Comparison of ENCODE assay signal across 27 cellular contexts in the genomic region with DNA sequence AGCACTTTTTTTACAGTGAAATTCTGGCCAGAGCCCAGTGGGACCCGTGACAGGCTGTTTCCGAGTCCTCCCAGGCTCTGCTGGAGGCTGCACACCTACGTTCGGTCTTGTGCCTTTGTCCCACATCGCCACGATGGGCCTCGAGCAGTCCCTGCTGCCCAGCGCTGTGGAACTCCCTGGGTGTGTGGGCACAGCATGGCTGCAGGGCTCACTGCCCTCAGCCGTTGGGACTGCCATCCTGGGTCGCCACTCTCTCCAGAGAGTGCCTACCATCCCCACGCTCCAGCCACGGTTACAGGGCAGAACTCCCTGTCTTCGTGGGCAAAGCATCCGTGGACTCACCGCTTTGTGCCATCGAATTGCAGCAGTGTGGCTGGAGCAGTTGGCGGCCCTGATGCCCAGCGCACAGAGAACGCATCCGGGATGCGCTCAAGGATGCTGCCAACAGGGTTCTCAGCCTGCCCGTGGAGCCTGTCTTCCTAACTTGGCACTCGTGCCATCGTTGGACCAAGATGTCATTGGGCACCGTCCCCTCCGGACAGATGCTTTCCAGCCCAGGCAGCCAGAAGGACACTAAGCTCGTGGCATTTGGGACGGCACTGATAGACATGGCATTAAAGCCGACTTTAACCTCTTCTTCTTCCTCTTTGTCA.
"Had no signal": no experiment of that assay in that cellular context is flagged by ENCODE, and none has a peak within 500 bp of the region (broad histone marks: within the 10 kb centered on the region; RNA-seq: fewer than 3 reads in every experiment).

No MANE protein-coding gene starts in this region.

- ATAC-seq: activated naive CD8-positive, alpha-beta T cell treated with anti-CD3 and anti-CD28 coated beads, Interleukin-2, amount 50 U/mL, for 24 hours; activated T-cell treated with anti-CD3 and anti-CD28 coated beads, Interleukin-2, amount 50 U/mL, for 4 hours; Panc1 had no signal

- H3K27me3 Mint-ChIP-seq: brain had no signal

- FAIRE-seq: bronchial epithelial cell, TTC549 had no signal

- H3K4me3 ChIP-seq: SJCRH30, SK-N-MC had no signal

- H3K9me3 ChIP-seq: SJCRH30 had no signal

- H3K27ac Mint-ChIP-seq: activated CD4-positive, alpha-beta memory T cell treated with anti-CD3 and anti-CD28 coated beads for 36 hours; activated naive CD4-positive, alpha-beta T cell treated with anti-CD3 and anti-CD28 coated beads, Interleukin-2, amount 10 ng/mL, durations not matched to agents 7 days and 5 days; activated naive CD8-positive, alpha-beta T cell; activated naive CD8-positive, alpha-beta T cell treated with anti-CD3 and anti-CD28 coated beads, Interleukin-2, amount 50 U/mL, for 24 hours; activated T-helper 1 cell treated with anti-CD3 and anti-CD28 coated beads, Interleukin-12 subunit alpha, Interleukin-12 subunit beta, Interleukin-2, Interleukin-4 antibody, amounts not matched to agents 30 ng/mL and 10 ng/mL and 1 ng/mL, durations not matched to agents 14 hours and 24 hours and 36 hours; brain had no signal

- H3K9me3 Mint-ChIP-seq: activated CD4-positive, alpha-beta memory T cell treated with anti-CD3 and anti-CD28 coated beads for 36 hours; activated naive CD4-positive, alpha-beta T cell treated with anti-CD3 and anti-CD28 coated beads, Interleukin-2, amount 10 ng/mL, durations not matched to agents 7 days and 5 days; activated naive CD8-positive, alpha-beta T cell treated with anti-CD3 and anti-CD28 coated beads, Interleukin-2, amount 50 U/mL, for 24 hours; activated T-cell treated with anti-CD3 and anti-CD28 coated beads, Interleukin-2, amount 50 U/mL, for 4 hours; activated T-helper 1 cell treated with anti-CD3 and anti-CD28 coated beads, Interleukin-12 subunit alpha, Interleukin-12 subunit beta, Interleukin-2, Interleukin-4 antibody, amounts not matched to agents 30 ng/mL and 10 ng/mL and 1 ng/mL, durations not matched to agents 14 hours and 24 hours and 36 hours had no signal

- DNase-seq: activated CD4-positive, alpha-beta memory T cell treated with anti-CD3 and anti-CD28 coated beads for 36 hours; activated CD4-positive, alpha-beta T cell treated with anti-CD3 and anti-CD28 coated beads, Interleukin-2, amount 50 U/mL, for 1 hour; activated CD8-positive, alpha-beta memory T cell treated with anti-CD3 and anti-CD28 coated beads, Interleukin-2, amount 50 U/mL, for 4 hours; activated effector memory CD4-positive, alpha-beta T cell treated with Interleukin-2 at 50 U/mL for 16 hours; activated naive CD4-positive, alpha-beta T cell treated with anti-CD3 and anti-CD28 coated beads, Interleukin-2, amount 10 ng/mL, durations not matched to agents 7 days and 5 days; activated naive CD8-positive, alpha-beta T cell treated with anti-CD3 and anti-CD28 coated beads, Interleukin-2, amount 50 U/mL, for 24 hours; activated T-cell treated with anti-CD3 and anti-CD28 coated beads for 4 hours; activated T-cell treated with anti-CD3 and anti-CD28 coated beads, Interleukin-2, amount 50 U/mL, for 4 hours; anterior cingulate cortex; Karpas-422; KBM-7; NCI-H1105; NCI-H1417 treated with DMSO at 0.1 percent for 48 hours; NCI-H187 treated with DMSO at 0.1 percent for 48 hours; NCI-H2081 treated with DMSO at 0.1 percent for 48 hours; NCI-H226; NCI-H524 treated with DMSO at 0.1 percent for 48 hours; SHP77; SJCRH30; T1000 had no signal

- H3K27me3 ChIP-seq: SJCRH30 had no signal

- H3K36me3 ChIP-seq: SJCRH30 had no signal

- H3K36me3 Mint-ChIP-seq: activated CD4-positive, alpha-beta memory T cell treated with anti-CD3 and anti-CD28 coated beads for 36 hours; activated naive CD4-positive, alpha-beta T cell treated with anti-CD3 and anti-CD28 coated beads, Interleukin-2, amount 10 ng/mL, durations not matched to agents 7 days and 5 days; activated naive CD8-positive, alpha-beta T cell; brain had no signal

- H3K27ac ChIP-seq: SK-N-MC had no signal

- H3K4me1 Mint-ChIP-seq: activated naive CD4-positive, alpha-beta T cell treated with anti-CD3 and anti-CD28 coated beads, Interleukin-2, amount 10 ng/mL, durations not matched to agents 7 days and 5 days; activated naive CD8-positive, alpha-beta T cell treated with anti-CD3 and anti-CD28 coated beads, Interleukin-2, amount 50 U/mL, for 24 hours had no signal

- H3K4me3 Mint-ChIP-seq: activated CD4-positive, alpha-beta memory T cell treated with anti-CD3 and anti-CD28 coated beads for 36 hours; activated naive CD4-positive, alpha-beta T cell treated with anti-CD3 and anti-CD28 coated beads, Interleukin-2, amount 10 ng/mL, durations not matched to agents 7 days and 5 days; activated naive CD8-positive, alpha-beta T cell; activated naive CD8-positive, alpha-beta T cell treated with anti-CD3 and anti-CD28 coated beads, Interleukin-2, amount 50 U/mL, for 24 hours; activated T-cell treated with anti-CD3 and anti-CD28 coated beads, Interleukin-2, amount 50 U/mL, for 4 hours; activated T-helper 1 cell treated with anti-CD3 and anti-CD28 coated beads, Interleukin-12 subunit alpha, Interleukin-12 subunit beta, Interleukin-2, Interleukin-4 antibody, amounts not matched to agents 30 ng/mL and 10 ng/mL and 1 ng/mL, durations not matched to agents 14 hours and 24 hours and 36 hours; brain had no signal
